16 cellular contexts compared by ENCODE assay signal in genomic region chr18:80232710-80233109, GRCh38.
DNase-seq lines count a peak whose midpoint lies in the region; ATAC-seq and TF ChIP-seq lines count a peak whose summit lies in the region.
"Had no signal": no experiment of that assay in that cellular context is flagged by ENCODE, and none has a peak within 500 bp of the region (broad histone marks: within the 10 kb centered on the region; RNA-seq: fewer than 3 reads in every experiment).

No MANE protein-coding gene starts in this region.

- no peaks in the 10 kb centered on the region for H3K9me3 ChIP-seq in BLaER1
- H3K9me3 ChIP-seq: A549 had no signal

- no peaks in the 10 kb centered on the region for H3K27me3 ChIP-seq in BLaER1
- H3K27me3 ChIP-seq: BLaER1 treated with 17β-estradiol and CSF1 and Interleukin-3, amounts not matched to agents 10 nM and 100 nM had no signal

- H3K4me3 ChIP-seq in BLaER1, result no peak overlapping the region
- H3K4me3 ChIP-seq: A549; BLaER1 treated with 17β-estradiol and CSF1 and Interleukin-3, amounts not matched to agents 10 nM and 100 nM; GM23338; K562 had no signal

- no peaks in the 10 kb centered on the region for H3K36me3 ChIP-seq in BLaER1
- H3K36me3 ChIP-seq: BLaER1 treated with 17β-estradiol and CSF1 and Interleukin-3, amounts not matched to agents 10 nM and 100 nM had no signal

- peak overlapping the region; percentile 28 for H3K4me2 ChIP-seq in BLaER1
- H3K4me2 ChIP-seq: A549, GM23338 had no signal

- H3K9ac ChIP-seq in BLaER1, result no peak overlapping the region
- H3K9ac ChIP-seq: BLaER1 treated with 17β-estradiol and CSF1 and Interleukin-3, amounts not matched to agents 10 nM and 100 nM had no signal

- no peak for TF ChIP-seq CTCF in GM10248 (IDR thresholded peaks at IDR 0.05; ENCODE audit: control extremely low read depth, extremely low read depth, low read depth, missing control alignments)

- DNase-seq in GM10248 (ENCODE audit: extremely low spot score) (peak; percentile 6), islet precursor cell (peak; percentile 35), NCI-H2171 (lab: John Stamatoyannopoulos, UW) (no peak), foreskin melanocyte (no peak)
- DNase-seq: AML-193; CD4-positive, CD25-positive, alpha-beta regulatory T cell; DMS 273 treated with DMSO at 0.1 percent for 48 hours; HCEC 1CT; HFFc6 had no signal

- H3K4me1 ChIP-seq in BLaER1, result peaks cover 24% of the 10 kb centered on the region
- H3K4me1 ChIP-seq: A549 had no signal

- H4K20me1 ChIP-seq in BLaER1, result no peaks in the 10 kb centered on the region; the same call in 1 of the 2 replicates
- H4K20me1 ChIP-seq: BLaER1 treated with 17β-estradiol and CSF1 and Interleukin-3, amounts not matched to agents 10 nM and 100 nM had no signal

- CTCF ChIA-PET in GM10248 (lab: Yijun Ruan, JAX), result interaction anchor here (1.4 kb wide), 1 partner anchor 10 kb away, joined by 3 read pairs; no protein-coding TSS in a partner anchor

- no peak overlapping the region for H3K27ac ChIP-seq in BLaER1
- H3K27ac ChIP-seq: A549; BLaER1 treated with 17β-estradiol and CSF1 and Interleukin-3, amounts not matched to agents 10 nM and 100 nM; HL-60 had no signal

- no peak for ATAC-seq in HG03439 (IDR thresholded peaks at IDR 0.05; ENCODE audit: unreplicated experiment)
- ATAC-seq: A549, GM23338, K562 had no signal

- POLR2A ChIA-PET in GM10248 (lab: Yijun Ruan, JAX), result no interaction called here

Comparison
In these comparisons a context has a peak if more than half of its experiments do, and no peak if none do; other contexts are left out.
1. DNase-seq: peak in GM10248 (single experiment) and islet precursor cell (single experiment); none in NCI-H2171 (single experiment) and foreskin melanocyte (single experiment).